In genomic region chr21:35940074-35940927, GRCh38 we compare ENCODE assay signal across 8 cellular contexts.
DNase-seq lines count a peak whose midpoint lies in the region; ATAC-seq, FAIRE-seq and TF ChIP-seq lines count a peak whose summit lies in the region.

No MANE protein-coding gene starts in this region.

- H3K9ac ChIP-seq in MM.1S (ENCODE audit: low read length), result no peak overlapping the region

- H3K9me3 ChIP-seq in MM.1S (replicated peaks; ENCODE audit: insufficient read depth, low read length), result no peaks in the 10 kb centered on the region

- H3K4me3 ChIP-seq in MM.1S (ENCODE audit: low read length), result no peak overlapping the region

- ATAC-seq in GM18861 (IDR thresholded peaks at IDR 0.05; ENCODE audit: unreplicated experiment) (no peak), GM21619 (IDR thresholded peaks at IDR 0.05; ENCODE audit: unreplicated experiment) (no peak), GM18502 (IDR thresholded peaks at IDR 0.05; ENCODE audit: poor library complexity, unreplicated experiment) (no peak)

- no peaks in the 10 kb centered on the region for H3K27me3 ChIP-seq in MM.1S (replicated peaks; ENCODE audit: insufficient read depth, low read length)

- no peaks in the 10 kb centered on the region for H3K79me2 ChIP-seq in MM.1S (ENCODE audit: low read length)

- no peak overlapping the region for H2AFZ ChIP-seq in MM.1S (ENCODE audit: low read length)

- H3K4me1 ChIP-seq in MM.1S (ENCODE audit: low read length), result no peaks in the 10 kb centered on the region

- no peaks in the 10 kb centered on the region for H4K20me1 ChIP-seq in MM.1S (ENCODE audit: insufficient read depth, low read length)

- H3F3A ChIP-seq in MM.1S (ENCODE audit: insufficient read depth, low read length), result no peaks in the 10 kb centered on the region

- H3K27ac ChIP-seq in MM.1S (ENCODE audit: low read length), result no peak overlapping the region

- peak; percentile 44 for DNase-seq in GF-D8 (lab: John Stamatoyannopoulos, UW)
- DNase-seq in MM.1S, result peak; percentile 87
- DNase-seq in RPMI7951 (ENCODE audit: low read depth), result peak; percentile 70
- peak; percentile 79 for DNase-seq in midbrain (lab: John Stamatoyannopoulos, UW)

- peak; percentile 51 for FAIRE-seq in endometrium (lab: Jason Lieb, UNC)

- TF ChIP-seq CTCF in MM.1S (IDR thresholded peaks at IDR 0.05; ENCODE audit: low read length), result peak; percentile 80

- H3K9me2 ChIP-seq in MM.1S (replicated peaks; ENCODE audit: insufficient read depth, low read length), result no peaks in the 10 kb centered on the region

- no peak overlapping the region for H3K4me2 ChIP-seq in MM.1S (ENCODE audit: low read depth, low read length)

- no peaks in the 10 kb centered on the region for H3K36me3 ChIP-seq in MM.1S (replicated peaks; ENCODE audit: insufficient read depth, low read length)
